In the genomic region with DNA sequence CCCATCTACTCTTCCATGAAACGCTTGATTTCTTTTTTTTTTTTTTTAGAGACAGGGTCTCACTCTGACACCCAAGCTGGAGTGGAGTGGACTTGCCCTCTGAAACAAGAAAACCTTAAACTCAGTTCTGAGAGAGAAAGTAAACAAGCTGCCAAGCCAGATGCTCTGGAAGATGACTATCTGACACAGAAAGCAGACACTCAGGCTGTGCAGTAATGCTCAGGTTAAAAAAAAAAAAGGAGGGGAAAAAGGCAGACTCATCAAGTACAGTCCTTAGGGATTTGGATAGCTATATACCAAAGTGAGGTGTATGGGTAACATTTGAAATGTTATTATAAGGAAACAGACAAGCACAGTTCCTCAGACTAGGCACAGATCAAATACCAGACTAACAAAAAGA, we compare ENCODE assay signal across 20 cellular contexts.
"Had no signal": no experiment of that assay in that cellular context is flagged by ENCODE, and none has a peak within 500 bp of the region (broad histone marks: within the 10 kb centered on the region; RNA-seq: fewer than 3 reads in every experiment).

No MANE protein-coding gene starts in this region.

- H3K9me3 ChIP-seq: left lung, right atrium auricular region, tibial nerve had no signal

- H3K4me3 Mint-ChIP-seq: activated B cell treated with CpG ODN at 0.5 μM for 24 hours; activated CD4-positive, alpha-beta T cell treated with anti-CD3 and anti-CD28 coated beads, Interleukin-2, amount 10 ng/mL, durations not matched to agents 24 days and 14 days; activated T-helper 1 cell treated with anti-CD3 and anti-CD28 coated beads, Interleukin-12 subunit alpha, Interleukin-12 subunit beta, Interleukin-2, Interleukin-4 antibody, amounts not matched to agents 30 ng/mL and 10 ng/mL and 1 ng/mL, durations not matched to agents 14 hours and 24 hours and 36 hours; memory B cell; natural killer cell had no signal

- ATAC-seq: left lung, natural killer cell had no signal

- H3K4me3 ChIP-seq: dorsolateral prefrontal cortex, left lung, right atrium auricular region, SK-N-MC, skin epidermis, tibial nerve had no signal

- DNase-seq: activated B cell treated with CpG ODN at 0.5 μM for 24 hours; activated CD4-positive, alpha-beta T cell treated with anti-CD3 and anti-CD28 coated beads, Interleukin-2, amount 10 ng/mL, durations not matched to agents 24 days and 14 days; activated CD8-positive, alpha-beta memory T cell treated with anti-CD3 and anti-CD28 coated beads, Interleukin-2, amount 50 U/mL, for 48 hours; dorsolateral prefrontal cortex; foreskin fibroblast; hippocampal formation; kidney; left lung; natural killer cell; posterior cingulate gyrus; stimulated activated CD4-positive, alpha-beta T cell treated with anti-CD3 and anti-CD28 coated beads, Interleukin-4, amount 100 ng/mL, for 24 hours; stimulated activated naive CD4-positive, alpha-beta T cell treated with Interleukin-2 at 50 U/mL for 16 hours; substantia nigra; T-helper 1 cell had no signal

- H3K27ac ChIP-seq: dorsolateral prefrontal cortex, left lung, right atrium auricular region, SK-N-MC, skin epidermis, tibial nerve had no signal

- H3K27me3 Mint-ChIP-seq: activated B cell treated with CpG ODN at 0.5 μM for 24 hours; activated CD4-positive, alpha-beta T cell treated with anti-CD3 and anti-CD28 coated beads, Interleukin-2, amount 10 ng/mL, durations not matched to agents 24 days and 14 days; memory B cell had no signal

- H3K27ac Mint-ChIP-seq: activated B cell treated with CpG ODN at 0.5 μM for 24 hours; activated CD4-positive, alpha-beta T cell treated with anti-CD3 and anti-CD28 coated beads, Interleukin-2, amount 10 ng/mL, durations not matched to agents 24 days and 14 days; activated T-helper 1 cell treated with anti-CD3 and anti-CD28 coated beads, Interleukin-12 subunit alpha, Interleukin-12 subunit beta, Interleukin-2, Interleukin-4 antibody, amounts not matched to agents 30 ng/mL and 10 ng/mL and 1 ng/mL, durations not matched to agents 14 hours and 24 hours and 36 hours; memory B cell; natural killer cell had no signal

- H3K27me3 ChIP-seq: dorsolateral prefrontal cortex, left lung, right atrium auricular region, tibial nerve had no signal

- H3K4me1 ChIP-seq: left lung, right atrium auricular region, tibial nerve had no signal

- H3K9me3 Mint-ChIP-seq: activated B cell treated with CpG ODN at 0.5 μM for 24 hours; activated CD4-positive, alpha-beta T cell treated with anti-CD3 and anti-CD28 coated beads, Interleukin-2, amount 10 ng/mL, durations not matched to agents 24 days and 14 days; activated T-helper 1 cell treated with anti-CD3 and anti-CD28 coated beads, Interleukin-12 subunit alpha, Interleukin-12 subunit beta, Interleukin-2, Interleukin-4 antibody, amounts not matched to agents 30 ng/mL and 10 ng/mL and 1 ng/mL, durations not matched to agents 14 hours and 24 hours and 36 hours; memory B cell; natural killer cell had no signal

- H3K4me1 Mint-ChIP-seq: activated B cell treated with CpG ODN at 0.5 μM for 24 hours, memory B cell, natural killer cell had no signal
